8 cellular contexts compared by ENCODE assay signal in the genomic region with DNA sequence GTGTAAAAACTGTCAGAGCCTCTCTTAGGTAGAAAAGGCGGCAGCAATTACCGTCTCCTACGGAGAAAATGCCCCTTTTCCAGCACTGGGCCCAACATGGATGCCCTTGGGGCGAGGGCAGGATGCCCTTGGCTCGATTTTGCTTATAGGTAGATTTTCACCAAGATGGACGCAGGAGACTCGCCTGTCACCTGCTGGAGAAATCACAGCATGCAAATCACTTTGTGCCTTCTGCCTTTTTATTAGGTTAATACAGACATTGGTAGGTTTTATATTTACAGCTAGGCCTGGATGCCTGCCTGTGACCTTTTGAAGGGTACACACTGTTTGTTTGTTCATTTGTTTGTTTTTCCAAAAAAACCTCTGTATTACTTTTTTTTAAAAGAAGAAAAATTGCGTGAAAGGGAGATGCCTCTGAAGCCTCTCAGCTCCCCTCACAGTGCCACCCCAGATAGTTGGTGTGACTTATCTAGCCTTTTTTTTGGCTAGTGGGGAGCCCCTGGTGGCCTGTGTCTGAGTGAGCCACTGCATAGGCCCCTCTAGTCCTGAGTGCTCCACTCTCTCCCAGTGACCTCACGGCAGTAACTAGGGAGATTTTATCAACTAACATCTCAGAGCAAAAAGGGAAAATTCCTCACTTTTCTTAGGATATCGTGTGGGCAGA. TPM values are rescaled to one million over a fixed set of nuclear protein-coding genes. Genes with fewer than 3 reads are reported as not detected.
DNase-seq lines count a peak whose midpoint lies in the region; FAIRE-seq and TF ChIP-seq lines count a peak whose summit lies in the region.

No MANE protein-coding gene starts in this region.

- peaks cover 0 to 4% of the 10 kb centered on the region in 2 experiments for H3K36me3 ChIP-seq in keratinocyte (ENCODE audit: control insufficient read depth in 2 of 2, extremely low read depth in 1 of 2, insufficient read depth in 2 of 2, low read length in 2 of 2)

- dilution Hi-C loops in keratinocyte (cut with MboI; ENCODE audit: extremely low pct_ligation_motif_present, low sequenced_read_pairs), result no loop called here

- peaks cover 52% of the 10 kb centered on the region for H3K79me2 ChIP-seq in keratinocyte (ENCODE audit: control insufficient read depth, insufficient read depth, low read length)

- H3K4me3 ChIP-seq in keratinocyte (ENCODE audit: control insufficient read depth in 2 of 3, extremely low read depth in 1 of 3, insufficient read depth in 2 of 3, low read depth in 1 of 3, low read length in 3 of 3), result peak overlapping the region in 2 of 3 experiments; percentile 70 to 73

- no peak overlapping the region for H2AFZ ChIP-seq in keratinocyte (ENCODE audit: control insufficient read depth, low read length)

- no peaks in the 10 kb centered on the region for H4K20me1 ChIP-seq in keratinocyte (ENCODE audit: control insufficient read depth, extremely low read depth, insufficient read depth, low read length)

- no peak for FAIRE-seq in keratinocyte (lab: Jason Lieb, UNC)

- peaks cover 17% of the 10 kb centered on the region for H3K27me3 ChIP-seq in keratinocyte (ENCODE audit: control insufficient read depth, extremely low read depth, insufficient read depth, low read length)

- H3K27me3 Mint-ChIP-seq in activated naive CD8-positive, alpha-beta T cell, result peaks cover 3% of the 10 kb centered on the region

- peaks cover 6% of the 10 kb centered on the region for H3K36me3 Mint-ChIP-seq in activated naive CD8-positive, alpha-beta T cell

- peak overlapping the region; percentile 82 for H3K9ac ChIP-seq in keratinocyte (ENCODE audit: control insufficient read depth, extremely low read depth, insufficient read depth, low read length)

- H3K4me3 Mint-ChIP-seq in activated naive CD8-positive, alpha-beta T cell, result peak overlapping the region; percentile 90

- peak overlapping the region; percentile 6 for H3K27ac Mint-ChIP-seq in activated naive CD8-positive, alpha-beta T cell

- TF ChIP-seq CTCF in keratinocyte (optimal IDR thresholded peaks at IDR 0.05 in 1 of 3, IDR thresholded peaks at IDR 0.05 in 1 of 3, conservative IDR thresholded peaks at IDR 0.05 in 1 of 3; ENCODE audit: extremely low read depth in 1 of 3, insufficient read depth in 2 of 3, low read length in 3 of 3), result peak in 2 of 3 experiments; percentile 1 to 12

- H3K27ac ChIP-seq in keratinocyte (ENCODE audit: control insufficient read depth, insufficient read depth, low read length), result peak overlapping the region; percentile 73
- H3K27ac ChIP-seq in substantia nigra (ENCODE audit: low read depth, low read length, poor library complexity, severe bottlenecking), result peak overlapping the region; percentile 93

- peak overlapping the region; percentile 96 for H3K4me2 ChIP-seq in keratinocyte (ENCODE audit: control insufficient read depth, extremely low read depth, insufficient read depth, low read depth, low read length)

- H3K4me1 ChIP-seq in keratinocyte (ENCODE audit: control insufficient read depth, extremely low read depth, insufficient read depth, low read length), result peaks cover 50% of the 10 kb centered on the region

- H3K9me1 ChIP-seq in keratinocyte (ENCODE audit: control insufficient read depth, extremely low read depth, insufficient read depth, low read length), result no peaks in the 10 kb centered on the region

- H3K9me3 ChIP-seq in keratinocyte (ENCODE audit: control insufficient read depth, low read depth, low read length), result no peaks in the 10 kb centered on the region

- H3K4me1 Mint-ChIP-seq in activated naive CD8-positive, alpha-beta T cell (ENCODE audit: low read depth), result peaks cover 42% of the 10 kb centered on the region

- no peaks in the 10 kb centered on the region for H3K9me3 Mint-ChIP-seq in activated naive CD8-positive, alpha-beta T cell (ENCODE audit: low read depth)

- DNase-seq in NCI-H187 (lab: John Stamatoyannopoulos, UW) (peak; percentile 44 to 50), NCI-H187 treated with DMSO at 0.1 percent for 48 hours (lab: John Stamatoyannopoulos, UW) (no peak), HuH-7.5 (ENCODE audit: low spot score) (peak; percentile 53), keratinocyte (ENCODE audit: low read depth, low spot score) (no peak), substantia nigra (lab: John Stamatoyannopoulos, UW) (peak in 24 of 49 donors; percentile 15 to 67 (median 36)), SKM-1 treated with dmso at 0.1 percent for 144 hours (lab: John Stamatoyannopoulos, UW; ENCODE audit: unreplicated experiment) (no peak)
- no peak for DNase-seq in activated effector memory CD4-positive, alpha-beta T cell treated with Interleukin-2 at 50 U/mL for 16 hours

RNA-seq across cellular contexts. Expression of a gene that starts 2.5 kb away (rescaled TPM):
- 21.1 to 32.8 TPM (median 30.0 TPM) in 3 replicates for polyA plus RNA-seq in keratinocyte
- polyA plus RNA-seq in keratinocyte (2011; ENCODE audit: low read depth), result 32.4 TPM
- 11.2 and 16.6 TPM in 2 replicates for polyA plus RNA-seq in keratinocyte (2011; cell fraction: cytosol; rRNA removed)
- polyA plus RNA-seq in keratinocyte (2011; cell fraction: nucleus; rRNA removed), result 23.9 and 33.4 TPM in 2 replicates
- 35.0 and 37.8 TPM in 2 replicates for polyA plus RNA-seq in keratinocyte (2012; ENCODE audit: low replicate concordance)
- 8.4 to 29.2 TPM (median 15.0 TPM) in 3 replicates for polyA minus RNA-seq in keratinocyte
- polyA minus RNA-seq in keratinocyte (2011; cell fraction: cytosol; rRNA and poly(A)+ RNA removed), result 22.6 TPM
- polyA minus RNA-seq in keratinocyte (2011; cell fraction: nucleus; rRNA and poly(A)+ RNA removed), result 18.6 and 28.9 TPM in 2 replicates

Comparison
In these comparisons a context has a peak if more than half of its experiments do, and no peak if none do; other contexts are left out.
1. DNase-seq: peak in NCI-H187 (2 of 2) and HuH-7.5 (single experiment); none in NCI-H187 treated with DMSO at 0.1 percent for 48 hours (single experiment), keratinocyte (single experiment), SKM-1 treated with dmso at 0.1 percent for 144 hours (single experiment) and activated effector memory CD4-positive, alpha-beta T cell treated with Interleukin-2 at 50 U/mL for 16 hours (single experiment).